8 cellular contexts compared by ENCODE assay signal in genomic region chr20:38434770-38435554, GRCh38.
DNase-seq lines count a peak whose midpoint lies in the region; ATAC-seq lines count a peak whose summit lies in the region.

TSS of gene SNHG17 (minus strand) at chr20:38435328.

- peak; percentile 59 for ATAC-seq in HG03135 (IDR thresholded peaks at IDR 0.05; ENCODE audit: unreplicated experiment)

- DNase-seq in NCI-H1436 (lab: John Stamatoyannopoulos, UW): peak; percentile 92
- no peak for DNase-seq in NCI-H1436 treated with DMSO at 0.1 percent for 48 hours (lab: John Stamatoyannopoulos, UW)
- peak; percentile 78 for DNase-seq in NCI-H345 treated with DMSO at 0.1 percent for 48 hours (lab: John Stamatoyannopoulos, UW; ENCODE audit: unreplicated experiment)
- DNase-seq in activated CD4-positive, CD25-positive, alpha-beta regulatory T cell treated with anti-CD3 and anti-CD28 coated beads, Interleukin-2, amount 50 U/mL, for 16 hours (ENCODE audit: low read depth, low spot score): peak; percentile 81
- peak; percentile 84 for DNase-seq in central memory CD4-positive, alpha-beta T cell
- peak; percentile 90 for DNase-seq in islet precursor cell
- peak; percentile 89 for DNase-seq in stimulated activated CD4-positive, alpha-beta T cell treated with anti-CD3 and anti-CD28 coated beads, Interleukin-12 subunit alpha, Interleukin-12 subunit beta, amount 100 ng/mL, for 4 hours
